In the genomic region with DNA sequence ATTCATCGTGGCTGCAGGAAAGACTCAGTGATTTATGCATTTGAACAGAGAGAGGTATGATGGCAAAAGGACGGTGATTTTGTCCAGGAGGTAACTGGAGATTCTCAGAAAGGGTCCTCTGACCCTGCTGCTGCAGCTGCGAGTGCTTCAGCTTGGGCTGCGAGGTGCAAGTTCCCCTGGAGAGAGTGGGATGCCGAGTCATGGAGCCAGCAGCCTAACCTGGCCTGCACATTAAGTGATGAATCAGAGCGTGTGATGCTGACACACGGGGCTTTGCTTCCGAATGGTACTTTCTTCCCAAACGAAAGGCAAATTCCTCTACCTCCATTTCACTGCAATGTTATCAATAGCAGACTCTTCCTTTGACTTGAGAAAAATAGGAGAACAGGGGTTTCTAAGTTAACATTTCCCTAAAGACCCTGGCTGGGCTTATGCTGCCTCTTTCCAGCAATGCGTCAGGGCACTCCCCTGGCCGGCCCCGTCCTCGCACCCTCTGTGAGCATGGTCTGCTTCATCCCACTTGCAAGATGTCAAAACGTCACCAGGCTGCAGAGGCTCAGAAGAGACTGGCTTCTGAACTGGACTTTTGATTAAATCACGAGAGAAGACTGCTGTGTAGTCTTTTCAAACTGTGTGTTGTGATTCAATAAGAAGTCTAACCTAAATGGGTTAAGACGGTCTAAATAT, we compare ENCODE assay signal across 19 cellular contexts.
"Had no signal": no experiment of that assay in that cellular context is flagged by ENCODE, and none has a peak within 500 bp of the region (broad histone marks: within the 10 kb centered on the region; RNA-seq: fewer than 3 reads in every experiment).

No MANE protein-coding gene starts in this region.

- DNase-seq: effector CD4-positive, alpha-beta T cell; foreskin melanocyte; left cardiac atrium; left ventricle myocardium superior; mesenchymal stem cell; naive B cell; right lobe of liver; stimulated activated CD4-positive, alpha-beta T cell treated with anti-CD3 and anti-CD28 coated beads, Interleukin-4, amount 100 ng/mL, for 1 hour; stimulated activated CD8-positive, alpha-beta memory T cell treated with anti-CD3 and anti-CD28 coated beads, Interleukin-4, amount 100 ng/mL, for 48 hours; stimulated activated naive CD8-positive, alpha-beta T cell treated with anti-CD3 and anti-CD28 coated beads, Interleukin-15, Interleukin-2, amounts not matched to agents 100 U/mL and 50 U/mL, for 24 hours; thyroid gland; uterus had no signal

- H3K4me3 Mint-ChIP-seq: naive B cell; nephron; stimulated activated effector memory CD8-positive, alpha-beta T cell treated with anti-CD3 and anti-CD28 coated beads, Interleukin-12 subunit alpha, Interleukin-12 subunit beta, amount 100 ng/mL, for 72 hours had no signal

- H3K36me3 ChIP-seq: right lobe of liver, suprapubic skin, thyroid gland, upper lobe of left lung, uterus had no signal

- H3K36me3 Mint-ChIP-seq: naive B cell; stimulated activated effector memory CD8-positive, alpha-beta T cell treated with anti-CD3 and anti-CD28 coated beads, Interleukin-12 subunit alpha, Interleukin-12 subunit beta, amount 100 ng/mL, for 72 hours had no signal

- H3K27ac ChIP-seq: coronary artery, right lobe of liver, suprapubic skin, thyroid gland, upper lobe of left lung, uterus had no signal

- H3K4me3 ChIP-seq: coronary artery, lung, right lobe of liver, suprapubic skin, thyroid gland, upper lobe of left lung, uterus had no signal

- FAIRE-seq: keratinocyte had no signal

- H3K27ac Mint-ChIP-seq: naive B cell; nephron; stimulated activated effector memory CD8-positive, alpha-beta T cell treated with anti-CD3 and anti-CD28 coated beads, Interleukin-12 subunit alpha, Interleukin-12 subunit beta, amount 100 ng/mL, for 72 hours had no signal

- H3K4me1 Mint-ChIP-seq: naive B cell; nephron; stimulated activated effector memory CD8-positive, alpha-beta T cell treated with anti-CD3 and anti-CD28 coated beads, Interleukin-12 subunit alpha, Interleukin-12 subunit beta, amount 100 ng/mL, for 72 hours had no signal

- H3K27me3 Mint-ChIP-seq: naive B cell had no signal

- H3K9me3 Mint-ChIP-seq: nephron; stimulated activated effector memory CD8-positive, alpha-beta T cell treated with anti-CD3 and anti-CD28 coated beads, Interleukin-12 subunit alpha, Interleukin-12 subunit beta, amount 100 ng/mL, for 72 hours had no signal

- ATAC-seq: left cardiac atrium; left ventricle myocardium superior; right lobe of liver; stimulated activated naive CD8-positive, alpha-beta T cell treated with anti-CD3 and anti-CD28 coated beads, Interleukin-15, Interleukin-2, amounts not matched to agents 100 U/mL and 50 U/mL, for 24 hours had no signal

- H3K27me3 ChIP-seq: right lobe of liver, suprapubic skin, thyroid gland, upper lobe of left lung, uterus had no signal

- H3K4me1 ChIP-seq: right lobe of liver, suprapubic skin, thyroid gland, upper lobe of left lung, uterus had no signal

- H3K9me3 ChIP-seq: right lobe of liver, suprapubic skin, thyroid gland, upper lobe of left lung, uterus had no signal
